ENCODE assay signal across 8 cellular contexts in the genomic region with DNA sequence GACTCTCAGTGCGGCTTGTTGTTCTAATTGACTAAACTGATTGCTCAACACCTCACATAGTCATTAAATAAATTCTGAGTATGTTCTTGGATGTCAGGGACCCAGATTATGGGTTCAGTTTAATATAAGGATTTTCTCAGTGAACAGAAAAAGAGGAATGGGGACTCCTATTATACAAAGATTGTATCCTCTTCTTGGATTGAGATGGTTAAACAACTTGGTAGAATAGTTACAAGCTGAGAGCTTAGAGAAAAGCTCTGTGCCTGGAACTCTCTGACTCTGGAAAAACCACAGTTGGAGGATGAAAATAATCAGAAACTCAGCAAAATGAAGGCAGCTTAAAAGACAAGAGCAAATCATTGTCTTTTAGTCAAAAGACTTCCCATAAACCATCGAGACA.
"Had no signal": no experiment of that assay in that cellular context is flagged by ENCODE, and none has a peak within 500 bp of the region (broad histone marks: within the 10 kb centered on the region; RNA-seq: fewer than 3 reads in every experiment).

No MANE protein-coding gene starts in this region.

- H3K4me3 ChIP-seq: K562 had no signal

- H3K4me3 Mint-ChIP-seq: IgD-negative memory B cell had no signal

- H3K36me3 Mint-ChIP-seq: IgD-negative memory B cell had no signal

- ATAC-seq: HepG2, K562 had no signal

- H3K27ac ChIP-seq: HL-60, KMS-11 had no signal

- H3K9me3 Mint-ChIP-seq: IgD-negative memory B cell had no signal

- DNase-seq: IMR-90, KBM-7, KG1 had no signal

- H3K9ac ChIP-seq: KMS-11 had no signal
